ENCODE assay signal across 32 cellular contexts in genomic region chr22:20752104-20752741, GRCh38. TPM values are rescaled to one million over a fixed set of nuclear protein-coding genes. Genes with fewer than 3 reads are reported as not detected.
"Had no signal": no experiment of that assay in that cellular context is flagged by ENCODE, and none has a peak within 500 bp of the region (broad histone marks: within the 10 kb centered on the region; RNA-seq: fewer than 3 reads in every experiment).

No MANE protein-coding gene starts in this region.

- H2AFZ ChIP-seq: hepatocyte had no signal

- H3K36me3 ChIP-seq: uterus had no signal

- H3K79me2 ChIP-seq: hepatocyte had no signal

- H3K4me1 Mint-ChIP-seq: activated CD4-positive, alpha-beta T cell treated with anti-CD3 and anti-CD28 coated beads, Interleukin-2, amount 10 ng/mL, durations not matched to agents 24 days and 14 days; activated T-helper 17 cell treated with anti-CD3 and anti-CD28 coated beads, Interleukin-2, amount 50 U/mL, for 72 hours had no signal

- H3K4me3 Mint-ChIP-seq: activated CD4-positive, alpha-beta memory T cell treated with anti-CD3 and anti-CD28 coated beads for 36 hours; activated CD4-positive, alpha-beta T cell treated with anti-CD3 and anti-CD28 coated beads, Interleukin-2, amount 10 ng/mL, durations not matched to agents 24 days and 14 days; activated T-cell treated with anti-CD3 and anti-CD28 coated beads, Interleukin-2, amount 50 U/mL, for 24 hours; activated T-helper 17 cell treated with anti-CD3 and anti-CD28 coated beads, Interleukin-2, amount 50 U/mL, for 72 hours; memory B cell; naive thymus-derived CD8-positive, alpha-beta T cell; neural crest cell; stimulated activated naive CD8-positive, alpha-beta T cell treated with anti-CD3 and anti-CD28 coated beads, Interleukin-15, Interleukin-2, amounts not matched to agents 100 ng/mL and 50 ng/mL, for 24 hours; type B pancreatic cell had no signal

- H3K27me3 Mint-ChIP-seq: activated CD4-positive, alpha-beta memory T cell treated with anti-CD3 and anti-CD28 coated beads for 36 hours; activated CD4-positive, alpha-beta T cell treated with anti-CD3 and anti-CD28 coated beads, Interleukin-2, amount 10 ng/mL, durations not matched to agents 24 days and 14 days; activated T-cell treated with anti-CD3 and anti-CD28 coated beads, Interleukin-2, amount 50 U/mL, for 24 hours; activated T-helper 17 cell treated with anti-CD3 and anti-CD28 coated beads, Interleukin-2, amount 50 U/mL, for 72 hours; memory B cell; naive thymus-derived CD8-positive, alpha-beta T cell; stimulated activated naive CD8-positive, alpha-beta T cell treated with anti-CD3 and anti-CD28 coated beads, Interleukin-15, Interleukin-2, amounts not matched to agents 100 ng/mL and 50 ng/mL, for 24 hours; type B pancreatic cell had no signal

- H3K4me1 ChIP-seq: colonic mucosa, right lobe of liver, uterus had no signal

- H3K27me3 ChIP-seq: colonic mucosa, gastroesophageal sphincter, hepatocyte, right lobe of liver, uterus had no signal

- H3K27ac ChIP-seq: colonic mucosa, hepatocyte, right lobe of liver had no signal

- DNase-seq: activated CD4-positive, alpha-beta memory T cell treated with anti-CD3 and anti-CD28 coated beads for 36 hours; activated CD4-positive, alpha-beta T cell treated with anti-CD3 and anti-CD28 coated beads, Interleukin-2, amount 10 ng/mL, durations not matched to agents 24 days and 14 days; activated CD4-positive, CD25-positive, alpha-beta regulatory T cell treated with anti-CD3 and anti-CD28 coated beads, Interleukin-2, amount 50 U/mL, for 72 hours; activated CD8-positive, alpha-beta memory T cell treated with anti-CD3 and anti-CD28 coated beads, Interleukin-2, amount 50 U/mL, for 4 hours; activated gamma-delta T cell treated with Interleukin-2 at 50 U/mL for 16 hours; activated naive CD4-positive, alpha-beta T cell treated with anti-CD3 and anti-CD28 coated beads, Interleukin-2, amount 50 U/mL, for 16 hours; activated T-cell treated with anti-CD3 and anti-CD28 coated beads, Interleukin-2, amount 50 U/mL, for 24 hours; amniotic stem cell; central memory CD4-positive, alpha-beta T cell; colonic mucosa; effector memory CD4-positive, alpha-beta T cell; erythroblast; islet precursor cell; left colon; naive thymus-derived CD8-positive, alpha-beta T cell; occipital lobe; stimulated activated CD4-positive, alpha-beta T cell treated with anti-CD3 and anti-CD28 coated beads, Interleukin-4, amount 100 ng/mL, for 1 hour; T-helper 2 cell; uterus had no signal

- H3K4me2 ChIP-seq: hepatocyte had no signal

- H3K27ac Mint-ChIP-seq: activated CD4-positive, alpha-beta memory T cell treated with anti-CD3 and anti-CD28 coated beads for 36 hours; activated CD4-positive, alpha-beta T cell treated with anti-CD3 and anti-CD28 coated beads, Interleukin-2, amount 10 ng/mL, durations not matched to agents 24 days and 14 days; activated T-cell treated with anti-CD3 and anti-CD28 coated beads, Interleukin-2, amount 50 U/mL, for 24 hours; activated T-helper 17 cell treated with anti-CD3 and anti-CD28 coated beads, Interleukin-2, amount 50 U/mL, for 72 hours; memory B cell; stimulated activated naive CD8-positive, alpha-beta T cell treated with anti-CD3 and anti-CD28 coated beads, Interleukin-15, Interleukin-2, amounts not matched to agents 100 ng/mL and 50 ng/mL, for 24 hours; type B pancreatic cell had no signal

- H3K9me3 Mint-ChIP-seq: activated CD4-positive, alpha-beta memory T cell treated with anti-CD3 and anti-CD28 coated beads for 36 hours; activated CD4-positive, alpha-beta T cell treated with anti-CD3 and anti-CD28 coated beads, Interleukin-2, amount 10 ng/mL, durations not matched to agents 24 days and 14 days; activated T-cell treated with anti-CD3 and anti-CD28 coated beads, Interleukin-2, amount 50 U/mL, for 24 hours; activated T-helper 17 cell treated with anti-CD3 and anti-CD28 coated beads, Interleukin-2, amount 50 U/mL, for 72 hours; memory B cell; naive thymus-derived CD8-positive, alpha-beta T cell; neural crest cell; stimulated activated naive CD8-positive, alpha-beta T cell treated with anti-CD3 and anti-CD28 coated beads, Interleukin-15, Interleukin-2, amounts not matched to agents 100 ng/mL and 50 ng/mL, for 24 hours; type B pancreatic cell had no signal

- ATAC-seq: activated T-helper 17 cell treated with anti-CD3 and anti-CD28 coated beads, Interleukin-2, amount 50 U/mL, for 72 hours; gastroesophageal sphincter; left colon; naive thymus-derived CD8-positive, alpha-beta T cell; right lobe of liver had no signal

- H3K4me3 ChIP-seq: colonic mucosa, gastroesophageal sphincter, hepatocyte, right lobe of liver, uterus had no signal

- H3K9me3 ChIP-seq: colonic mucosa, gastroesophageal sphincter, right lobe of liver, uterus had no signal

RNA-seq across cellular contexts. Expression of gene SERPIND1, which starts 21.7 kb away (rescaled TPM):
- total RNA-seq: activated CD4-positive, alpha-beta memory T cell treated with anti-CD3 and anti-CD28 coated beads for 36 hours; activated CD4-positive, alpha-beta T cell treated with anti-CD3 and anti-CD28 coated beads, Interleukin-2, amount 10 ng/mL, durations not matched to agents 24 days and 14 days; activated CD8-positive, alpha-beta memory T cell treated with anti-CD3 and anti-CD28 coated beads for 36 hours; fibroblast of lung; left colon; lower leg skin; naive thymus-derived CD8-positive, alpha-beta T cell; neural crest cell; renal cortical epithelial cell; skeletal muscle tissue had no signal
